ENCODE assay signal across 21 cellular contexts in genomic region chr15:99128411-99128810, GRCh38. TPM values are rescaled to one million over a fixed set of nuclear protein-coding genes. Genes with fewer than 3 reads are reported as not detected.
DNase-seq lines count a peak whose midpoint lies in the region; ATAC-seq and TF ChIP-seq lines count a peak whose summit lies in the region.
"Had no signal": no experiment of that assay in that cellular context is flagged by ENCODE, and none has a peak within 500 bp of the region (broad histone marks: within the 10 kb centered on the region; RNA-seq: fewer than 3 reads in every experiment).

No MANE protein-coding gene starts in this region.

- H3K27me3 ChIP-seq in left ventricle myocardium inferior (ENCODE audit: low read depth): no peaks in the 10 kb centered on the region
- H3K27me3 ChIP-seq in muscle layer of colon (ENCODE audit: control insufficient read depth in 1 of 2, insufficient read depth in 2 of 2, low read length in 2 of 2): no peaks in the 10 kb centered on the region

- H3K36me3 ChIP-seq in left ventricle myocardium inferior: peaks cover 59% of the 10 kb centered on the region
- H3K36me3 ChIP-seq in muscle layer of colon (ENCODE audit: insufficient read depth, low read length): peaks cover 85% of the 10 kb centered on the region

- H3K27ac ChIP-seq in left ventricle myocardium inferior (replicated peaks): peak overlapping the region; percentile 11
- peak overlapping the region; percentile 84 for H3K27ac ChIP-seq in muscle layer of colon (ENCODE audit: low read depth, low read length)
- H3K27ac ChIP-seq: C4-2B had no signal

- peaks cover 0 to 2% of the 10 kb centered on the region in 2 donors for H3K27me3 Mint-ChIP-seq in stimulated activated naive B cell treated with anti-CD40 and anti-IgM and Interleukin-4, amounts not matched to agents 10 μg/mL and 1 μg/mL and 100 μg/mL, for 72 hours

- no peak overlapping the region for H3K4me3 ChIP-seq in left ventricle myocardium inferior
- H3K4me3 ChIP-seq in muscle layer of colon (ENCODE audit: low read depth in 1 of 2, low read length in 2 of 2): no peak overlapping the region

- no peak for TF ChIP-seq CTCF in left ventricle myocardium inferior (IDR thresholded peaks at IDR 0.05; ENCODE audit: borderline replicate concordance)

- H3K27ac Mint-ChIP-seq in stimulated activated naive B cell treated with anti-CD40 and anti-IgM and Interleukin-4, amounts not matched to agents 10 μg/mL and 1 μg/mL and 100 μg/mL, for 72 hours: no peak overlapping the region

- H3K4me1 ChIP-seq in left ventricle myocardium inferior: peaks cover 65% of the 10 kb centered on the region
- H3K4me1 ChIP-seq in muscle layer of colon (ENCODE audit: insufficient read depth, low read length): peaks cover 96% of the 10 kb centered on the region

- intact Hi-C loops in left ventricle myocardium inferior (cut with micrococcal nuclease): no loop called here
- intact Hi-C loops in cardiac septum (cut with DNase I): loop anchor here (10.0 kb wide), 2 partner anchors 64 to 986 kb away; no protein-coding TSS in a partner anchor
- intact Hi-C loops in sciatic nerve (cut with DNase I): no loop called here

- H3K9me3 ChIP-seq in left ventricle myocardium inferior (replicated peaks) (no peaks in the 10 kb centered on the region), muscle layer of colon (ENCODE audit: low read length) (no peaks in the 10 kb centered on the region)

- H3K9me3 Mint-ChIP-seq in stimulated activated naive B cell treated with anti-CD40 and anti-IgM and Interleukin-4, amounts not matched to agents 10 μg/mL and 1 μg/mL and 100 μg/mL, for 72 hours: no peaks in the 10 kb centered on the region
- H3K9me3 Mint-ChIP-seq: CD8-positive, alpha-beta memory T cell had no signal

- H3K4me3 Mint-ChIP-seq in stimulated activated naive B cell treated with anti-CD40 and anti-IgM and Interleukin-4, amounts not matched to agents 10 μg/mL and 1 μg/mL and 100 μg/mL, for 72 hours: no peak overlapping the region
- H3K4me3 Mint-ChIP-seq: CD8-positive, alpha-beta memory T cell had no signal

- no peaks in the 10 kb centered on the region for H3K36me3 Mint-ChIP-seq in stimulated activated naive B cell treated with anti-CD40 and anti-IgM and Interleukin-4, amounts not matched to agents 10 μg/mL and 1 μg/mL and 100 μg/mL, for 72 hours

- peak overlapping the region; percentile 28 for H3K9ac ChIP-seq in muscle layer of colon (ENCODE audit: low read length)

- ATAC-seq in sciatic nerve: no peak
- no peak for ATAC-seq in stimulated activated naive B cell treated with anti-CD40 and anti-IgM and Interleukin-4, amounts not matched to agents 10 μg/mL and 1 μg/mL and 100 μg/mL, for 72 hours (replicated peaks)
- ATAC-seq: Right ventricle myocardium inferior had no signal

- peaks cover 3 to 11% of the 10 kb centered on the region in 2 donors for H3K4me1 Mint-ChIP-seq in stimulated activated naive B cell treated with anti-CD40 and anti-IgM and Interleukin-4, amounts not matched to agents 10 μg/mL and 1 μg/mL and 100 μg/mL, for 72 hours
- H3K4me1 Mint-ChIP-seq: CD8-positive, alpha-beta memory T cell had no signal

- DNase-seq in left ventricle myocardium inferior (no peak), cardiac septum (ENCODE audit: low spot score) (no peak), sciatic nerve (ENCODE audit: low spot score) (peak; percentile 34), kidney glomerular epithelial cell (lab: John Stamatoyannopoulos, UW) (no peak), HK-2 (ENCODE audit: unreplicated experiment) (no peak)
- no peak for DNase-seq in stimulated activated naive B cell treated with anti-CD40 and anti-IgM and Interleukin-4, amounts not matched to agents 10 μg/mL and 1 μg/mL and 100 μg/mL, for 72 hours
- DNase-seq in activated CD4-positive, alpha-beta T cell treated with anti-CD3 and anti-CD28 coated beads for 1 hour: no peak
- DNase-seq: 8988T; Calu3; CD8-positive, alpha-beta memory T cell; DMS153; GOT3; HCEC 1CT; Karpas-422; NCI-H1694; NCI-H2081 treated with DMSO at 0.1 percent for 48 hours; NCI-H446; NCI-H526 had no signal

RNA-seq across cellular contexts. Expression of gene SYNM, which starts 23.5 kb away (rescaled TPM):
- total RNA-seq in left ventricle myocardium inferior (378 TPM), cardiac septum (395 TPM), sciatic nerve (33.7 TPM)

Comparison
In these comparisons a context has a peak if more than half of its experiments do, and no peak if none do; other contexts are left out.
1. RNA of gene SYNM, which starts 23.5 kb away (total RNA-seq): 395 TPM in cardiac septum (single experiment) and 378 TPM in left ventricle myocardium inferior (single experiment); 33.7 TPM in sciatic nerve (single experiment); every median in the first group is over 10 times any median in the second.